In genomic region chr4:107213410-107213809, GRCh38 we compare ENCODE assay signal across 2 cellular contexts.
A peak's percentile ranks its signal among the peaks of the same experiment; 100 is the strongest.
TF ChIP-seq lines count a peak whose summit lies in the region.

No MANE protein-coding gene starts in this region.

TF ChIP-seq in GM23338, 12 proteins besides CTCF, POLR2A, EP300 and RAD21 (continued from another document):
- TF ChIP-seq ZNF462 (CRISPR knock-in tag; IDR thresholded peaks at IDR 0.05): no peak
- no peak for TF ChIP-seq ZNF331 (CRISPR knock-in tag; IDR thresholded peaks at IDR 0.05; ENCODE audit: low read depth)
- no peak for TF ChIP-seq ZNF114 (CRISPR knock-in tag; IDR thresholded peaks at IDR 0.05)
- no peak for TF ChIP-seq ETS1 (IDR thresholded peaks at IDR 0.05)
- TF ChIP-seq EZH2 (IDR thresholded peaks at IDR 0.05; ENCODE audit: low read depth, unreplicated experiment): no peak
- no peak for TF ChIP-seq NANOG (IDR thresholded peaks at IDR 0.05; ENCODE audit: borderline replicate concordance)
- no peak for TF ChIP-seq POLR2AphosphoS5 (IDR thresholded peaks at IDR 0.05; ENCODE audit: low read depth)

TF ChIP-seq in SK-N-SH treated with all-trans-retinoic acid at 6 μM for 48 hours, 23 proteins besides CTCF, POLR2A, EP300 and RAD21 (continued from another document):
- TF ChIP-seq TSHZ2 (CRISPR knock-in tag; IDR thresholded peaks at IDR 0.05): peak; percentile 86
- no peak for TF ChIP-seq PPARA (CRISPR knock-in tag; IDR thresholded peaks at IDR 0.05; ENCODE audit: borderline replicate concordance)
- 0 out of 2 replicates have a peak, but pooled peaks have one; percentile 83 for TF ChIP-seq RARB (CRISPR knock-in tag; IDR thresholded peaks at IDR 0.05)
- no peak for TF ChIP-seq CSDC2 (CRISPR knock-in tag; IDR thresholded peaks at IDR 0.05)
- TF ChIP-seq ZFP30 (CRISPR knock-in tag; IDR thresholded peaks at IDR 0.05): no peak
- no peak for TF ChIP-seq ZNF8 (CRISPR knock-in tag; IDR thresholded peaks at IDR 0.05)
- peak; percentile 83 for TF ChIP-seq ESRRG (CRISPR knock-in tag; IDR thresholded peaks at IDR 0.05)
- peak; percentile 83 for TF ChIP-seq PATZ1 (CRISPR knock-in tag; IDR thresholded peaks at IDR 0.05; ENCODE audit: borderline replicate concordance)
- TF ChIP-seq BACH2 (CRISPR knock-in tag; IDR thresholded peaks at IDR 0.05; ENCODE audit: borderline replicate concordance): no peak
